7 cellular contexts compared by ENCODE assay signal in the genomic region with DNA sequence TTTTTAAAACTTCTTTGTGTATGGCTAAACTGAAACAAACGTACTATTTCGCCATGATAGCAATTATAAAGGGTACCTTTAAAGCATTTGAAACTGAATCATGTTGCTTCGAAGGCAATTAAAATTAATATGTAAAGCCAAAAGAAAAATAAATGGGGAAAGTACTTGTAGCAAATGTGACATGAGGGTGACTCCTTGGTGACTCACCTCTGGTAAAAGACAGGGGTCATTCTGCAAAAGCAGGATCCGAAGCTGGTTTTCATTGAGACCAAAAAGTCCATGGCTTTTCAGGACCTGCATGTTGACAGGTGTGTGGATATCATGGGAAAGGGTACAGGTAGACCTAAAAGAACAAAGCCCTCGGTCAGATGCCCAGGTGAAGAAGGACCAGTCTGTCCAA. TPM values are rescaled to one million over a fixed set of nuclear protein-coding genes. Genes with fewer than 3 reads are reported as not detected.
A peak's percentile ranks its signal among the peaks of the same experiment; 100 is the strongest.
DNase-seq lines count a peak whose midpoint lies in the region; ATAC-seq and TF ChIP-seq lines count a peak whose summit lies in the region.

No MANE protein-coding gene starts in this region.

- H3K4me1 ChIP-seq in mammary epithelial cell (ENCODE audit: insufficient read depth, low read length) = peaks cover 18% of the 10 kb centered on the region

- peak overlapping the region; percentile 81 for H3K4me3 ChIP-seq in NB4 (ENCODE audit: low read depth, low read length)
- H3K4me3 ChIP-seq in mammary epithelial cell (replicated peaks in 1 of 3; ENCODE audit: insufficient read depth in 1 of 3, low read depth in 2 of 3, low read length in 3 of 3) = peak overlapping the region; percentile 55 to 81 (median 67)

- BruUV-seq in mammary epithelial cell (replicated peaks; lab: Mats Ljungman, UMichigan) = no TSS peak

- H2AFZ ChIP-seq in mammary epithelial cell (ENCODE audit: low read depth, low read length) = no peak overlapping the region

- H3K27me3 ChIP-seq in mammary epithelial cell (ENCODE audit: insufficient read depth, low read length) = no peaks in the 10 kb centered on the region

- H3K27me3 Mint-ChIP-seq in natural killer cell treated with Interleukin-12 subunit alpha and Interleukin-12 subunit beta and Interleukin-15 and Interleukin-18, amount 100 ng/mL, for 72 hours = peaks cover 0 to 3% of the 10 kb centered on the region in 2 donors

- WGBS in mammary epithelial cell (ENCODE audit: low coverage, missing lambda C conversion rate) = 91% methylated on average over 5 of the region's 5 CpGs

- in situ Hi-C loops in mammary epithelial cell (cut with MboI; ENCODE audit: low sequenced_read_pairs in 2 of 2) = no loop called here

- peaks cover 5 to 6% of the 10 kb centered on the region in 2 donors for H3K4me1 Mint-ChIP-seq in natural killer cell treated with Interleukin-12 subunit alpha and Interleukin-12 subunit beta and Interleukin-15 and Interleukin-18, amount 100 ng/mL, for 72 hours (ENCODE audit: low read depth in 2 of 2)

- CTCF ChIA-PET in mammary epithelial cell (lab: Charles Lee; ENCODE audit: low non-redundant PET) = no interaction called here

- peak overlapping the region; percentile 69 for H3K4me3 Mint-ChIP-seq in natural killer cell treated with Interleukin-12 subunit alpha and Interleukin-12 subunit beta and Interleukin-15 and Interleukin-18, amount 100 ng/mL, for 72 hours

- ATAC-seq in natural killer cell treated with Interleukin-12 subunit alpha and Interleukin-12 subunit beta and Interleukin-15 and Interleukin-18, amount 100 ng/mL, for 72 hours = no peak
- ATAC-seq in HG02884 (IDR thresholded peaks at IDR 0.05; ENCODE audit: unreplicated experiment) = no peak

- intact Hi-C loops in mammary epithelial cell (cut with micrococcal nuclease) = no loop called here

- H3K9me3 ChIP-seq in mammary epithelial cell (replicated peaks; ENCODE audit: insufficient read depth, low read length) = no peaks in the 10 kb centered on the region

- TF ChIP-seq POLR2A in NB4 (IDR thresholded peaks at IDR 0.05; ENCODE audit: extremely low read depth, insufficient read length) = no peak

- no peak overlapping the region for H3K27ac ChIP-seq in mammary epithelial cell (ENCODE audit: insufficient read depth, low read depth, low read length)

- peaks cover 17% of the 10 kb centered on the region for H3K36me3 ChIP-seq in mammary epithelial cell (ENCODE audit: insufficient read depth, low read length)

- DNase-seq in EL (peak; percentile 36), NB4 (ENCODE audit: low read depth) (peak; percentile 52), mammary epithelial cell (peak; percentile 33), SKM-1 treated with dmso at 0.1 percent for 144 hours (lab: John Stamatoyannopoulos, UW; ENCODE audit: unreplicated experiment) (no peak), DMS79 (lab: John Stamatoyannopoulos, UW) (no peak)
- DNase-seq in natural killer cell treated with Interleukin-12 subunit alpha and Interleukin-12 subunit beta and Interleukin-15 and Interleukin-18, amount 100 ng/mL, for 72 hours (ENCODE audit: low spot score) = no peak

- no peaks in the 10 kb centered on the region for H3K36me3 Mint-ChIP-seq in natural killer cell treated with Interleukin-12 subunit alpha and Interleukin-12 subunit beta and Interleukin-15 and Interleukin-18, amount 100 ng/mL, for 72 hours

- H3K9me3 Mint-ChIP-seq in natural killer cell treated with Interleukin-12 subunit alpha and Interleukin-12 subunit beta and Interleukin-15 and Interleukin-18, amount 100 ng/mL, for 72 hours = no peaks in the 10 kb centered on the region

- no peak overlapping the region for H3K27ac Mint-ChIP-seq in natural killer cell treated with Interleukin-12 subunit alpha and Interleukin-12 subunit beta and Interleukin-15 and Interleukin-18, amount 100 ng/mL, for 72 hours

- no peak for TF ChIP-seq CTCF in NB4 (IDR thresholded peaks at IDR 0.05; ENCODE audit: low read depth, low read length)
- TF ChIP-seq CTCF in mammary epithelial cell (conservative IDR thresholded peaks at IDR 0.05 in 1 of 2, IDR thresholded peaks at IDR 0.05 in 1 of 2; ENCODE audit: extremely low read depth in 1 of 2, insufficient read depth in 1 of 2, low read depth in 1 of 2, low read length in 2 of 2) = no peak

- H3K4me2 ChIP-seq in mammary epithelial cell (ENCODE audit: insufficient read depth, low read depth, low read length) = peak overlapping the region; percentile 96

- H4K20me1 ChIP-seq in mammary epithelial cell (ENCODE audit: insufficient read depth, low read length) = no peaks in the 10 kb centered on the region

- peaks cover 50% of the 10 kb centered on the region for H3K79me2 ChIP-seq in mammary epithelial cell (ENCODE audit: insufficient read depth, low read length)

- dilution Hi-C loops in mammary epithelial cell (cut with HindIII; ENCODE audit: low sequenced_read_pairs) = loop anchor here (5.0 kb wide), 1 partner anchor 33 kb away; no protein-coding TSS in a partner anchor

- H3K9ac ChIP-seq in mammary epithelial cell (ENCODE audit: insufficient read depth, low read length) = peak overlapping the region; percentile 45

RNA-seq across cellular contexts. Expression of a gene that starts 1.5 kb away (rescaled TPM):
- total RNA-seq in mammary epithelial cell = 10 to 100 TPM in 1 of 2 donors, 1 to 10 TPM in 1; 9.9 to 14.8 TPM
- polyA plus RNA-seq in mammary epithelial cell = 9.5 TPM
- polyA minus RNA-seq in mammary epithelial cell = 15.9 TPM
- total RNA-seq in natural killer cell treated with Interleukin-12 subunit alpha and Interleukin-12 subunit beta and Interleukin-15 and Interleukin-18, amount 100 ng/mL, for 72 hours = 1 to 10 TPM; 3.7 to 8.7 TPM

RNA-seq across cellular contexts. Expression of a gene that starts 53.1 kb away (rescaled TPM):
- total RNA-seq in mammary epithelial cell = 1 to 10 TPM; 3.8 to 7.7 TPM
- polyA plus RNA-seq in mammary epithelial cell = 2.4 TPM
- 11.8 TPM for polyA minus RNA-seq in mammary epithelial cell
- total RNA-seq in natural killer cell treated with Interleukin-12 subunit alpha and Interleukin-12 subunit beta and Interleukin-15 and Interleukin-18, amount 100 ng/mL, for 72 hours = under 1 TPM; 0.21 to 0.33 TPM

Comparison
In these comparisons a context has a peak if more than half of its experiments do, and no peak if none do; other contexts are left out.
1. DNase-seq: peak in EL (single experiment), NB4 (single experiment) and mammary epithelial cell (single experiment); none in natural killer cell treated with Interleukin-12 subunit alpha and Interleukin-12 subunit beta and Interleukin-15 and Interleukin-18, amount 100 ng/mL, for 72 hours (single experiment), SKM-1 treated with dmso at 0.1 percent for 144 hours (single experiment) and DMS79 (single experiment).